Comparison of ENCODE assay signal across 14 cellular contexts in the genomic region with DNA sequence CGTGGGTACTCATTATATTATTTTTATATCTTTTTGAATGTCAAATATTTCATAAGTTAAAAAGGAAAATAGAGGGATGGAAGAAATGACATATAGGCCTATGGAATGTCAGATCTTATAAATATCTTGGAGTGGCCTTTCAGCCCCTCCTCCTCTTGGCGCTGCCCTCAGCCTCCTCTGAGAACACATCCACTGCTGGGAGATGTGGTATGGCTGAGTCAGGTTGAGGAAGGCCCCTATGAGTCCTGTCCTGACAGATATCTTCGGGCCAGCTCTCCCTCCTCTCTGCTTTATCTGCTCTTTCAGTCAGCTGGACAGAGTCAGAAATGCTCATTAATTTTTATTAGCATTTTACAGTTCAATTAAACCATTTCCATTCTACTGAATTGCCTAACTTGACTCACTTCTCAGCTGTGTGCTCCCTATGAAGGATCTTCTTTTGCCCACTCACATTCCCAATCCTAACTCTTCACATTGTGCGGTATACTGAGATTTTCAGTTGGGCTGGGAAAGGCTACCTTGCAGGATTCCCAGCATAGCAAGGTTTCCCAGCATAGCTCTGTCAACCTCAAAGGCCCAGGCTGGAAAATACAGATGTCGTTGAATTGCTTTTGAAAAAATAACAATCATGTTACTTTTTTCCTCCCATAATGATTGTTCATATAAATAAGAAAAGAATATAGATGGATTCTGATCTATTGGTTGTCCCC.
DNase-seq lines count a peak whose midpoint lies in the region; ATAC-seq and TF ChIP-seq lines count a peak whose summit lies in the region.
"Had no signal": no experiment of that assay in that cellular context is flagged by ENCODE, and none has a peak within 500 bp of the region (broad histone marks: within the 10 kb centered on the region; RNA-seq: fewer than 3 reads in every experiment).

No MANE protein-coding gene starts in this region.

- POLR2A ChIA-PET in activated CD8-positive, alpha-beta T cell treated with anti-CD3 and anti-CD28 coated beads, Interleukin-2, amount 10 ng/mL, durations not matched to agents 7 days and 5 days (lab: Charles Lee), result no interaction called here

- ATAC-seq in GM21619 (IDR thresholded peaks at IDR 0.05; ENCODE audit: unreplicated experiment), result no peak
- ATAC-seq in activated CD8-positive, alpha-beta T cell treated with anti-CD3 and anti-CD28 coated beads, Interleukin-2, amount 10 ng/mL, durations not matched to agents 7 days and 5 days, result no peak
- ATAC-seq: activated T-helper 17 cell treated with anti-CD3 and anti-CD28 coated beads, Interleukin-2, amount 50 U/mL, for 72 hours; mucosa of descending colon had no signal

- no peak for TF ChIP-seq CTCF in fibroblast of the aortic adventitia (IDR thresholded peaks at IDR 0.05; ENCODE audit: insufficient read depth, low read length)
- no peak for TF ChIP-seq CTCF in BE2C (IDR thresholded peaks at IDR 0.05; ENCODE audit: low read depth, low read length)

- no peak overlapping the region for H3K4me2 ChIP-seq in skeletal muscle satellite cell (ENCODE audit: low read length)

- no peak overlapping the region for H3K4me3 Mint-ChIP-seq in activated CD8-positive, alpha-beta T cell treated with anti-CD3 and anti-CD28 coated beads, Interleukin-2, amount 10 ng/mL, durations not matched to agents 7 days and 5 days
- H3K4me3 Mint-ChIP-seq: activated T-helper 17 cell treated with anti-CD3 and anti-CD28 coated beads, Interleukin-2, amount 50 U/mL, for 72 hours; brain had no signal

- CTCF ChIA-PET in activated CD8-positive, alpha-beta T cell treated with anti-CD3 and anti-CD28 coated beads, Interleukin-2, amount 10 ng/mL, durations not matched to agents 7 days and 5 days (lab: Charles Lee), result no interaction called here

- no peaks in the 10 kb centered on the region for H3K36me3 ChIP-seq in skeletal muscle satellite cell (ENCODE audit: insufficient read depth, low read length)
- no peaks in the 10 kb centered on the region for H3K36me3 ChIP-seq in BE2C

- no peaks in the 10 kb centered on the region for H3K27me3 ChIP-seq in skeletal muscle satellite cell (ENCODE audit: control insufficient read depth, insufficient read depth, low read length)
- no peaks in the 10 kb centered on the region for H3K27me3 ChIP-seq in BE2C

- H3K36me3 Mint-ChIP-seq in activated CD8-positive, alpha-beta T cell treated with anti-CD3 and anti-CD28 coated beads, Interleukin-2, amount 10 ng/mL, durations not matched to agents 7 days and 5 days (ENCODE audit: low read depth), result peaks cover 26% of the 10 kb centered on the region

- H3K27me3 Mint-ChIP-seq in activated CD8-positive, alpha-beta T cell treated with anti-CD3 and anti-CD28 coated beads, Interleukin-2, amount 10 ng/mL, durations not matched to agents 7 days and 5 days (ENCODE audit: low read depth), result no peaks in the 10 kb centered on the region
- H3K27me3 Mint-ChIP-seq: activated T-helper 17 cell treated with anti-CD3 and anti-CD28 coated beads, Interleukin-2, amount 50 U/mL, for 72 hours; brain had no signal

- H3K9ac ChIP-seq in skeletal muscle satellite cell (ENCODE audit: low read depth, low read length), result peak overlapping the region; percentile 30

- DNase-seq in GM04504 (ENCODE audit: low read depth) (peak; percentile 65), T1000 (lab: John Stamatoyannopoulos, UW) (peak; percentile 46), fibroblast of the aortic adventitia (ENCODE audit: low read depth) (peak; percentile 61), midbrain (lab: John Stamatoyannopoulos, UW) (no peak), BE2C (no peak)
- no peak for DNase-seq in activated CD8-positive, alpha-beta T cell treated with anti-CD3 and anti-CD28 coated beads, Interleukin-2, amount 10 ng/mL, durations not matched to agents 7 days and 5 days
- DNase-seq: activated CD4-positive, alpha-beta T cell treated with anti-CD3 and anti-CD28 coated beads for 4 hours; NCI-H2081 treated with DMSO at 0.1 percent for 48 hours; NK-92 treated with Interleukin-12 subunit alpha and Interleukin-12 subunit beta, amount 100 ng/mL, for 24 hours had no signal

- H3K4me3 ChIP-seq in fibroblast of the aortic adventitia (ENCODE audit: low read depth, low read length) (no peak overlapping the region), skeletal muscle satellite cell (ENCODE audit: low read length) (no peak overlapping the region), BE2C (ENCODE audit: low read depth, low read length) (no peak overlapping the region)
- H3K4me3 ChIP-seq: mucosa of descending colon had no signal

- no peaks in the 10 kb centered on the region for H3K9me3 Mint-ChIP-seq in activated CD8-positive, alpha-beta T cell treated with anti-CD3 and anti-CD28 coated beads, Interleukin-2, amount 10 ng/mL, durations not matched to agents 7 days and 5 days (ENCODE audit: insufficient read depth)
- H3K9me3 Mint-ChIP-seq: activated T-helper 17 cell treated with anti-CD3 and anti-CD28 coated beads, Interleukin-2, amount 50 U/mL, for 72 hours had no signal

- H3K27ac Mint-ChIP-seq in activated CD8-positive, alpha-beta T cell treated with anti-CD3 and anti-CD28 coated beads, Interleukin-2, amount 10 ng/mL, durations not matched to agents 7 days and 5 days, result no peak overlapping the region
- H3K27ac Mint-ChIP-seq: activated T-helper 17 cell treated with anti-CD3 and anti-CD28 coated beads, Interleukin-2, amount 50 U/mL, for 72 hours had no signal

- H3K4me1 ChIP-seq in skeletal muscle satellite cell (ENCODE audit: control insufficient read depth, insufficient read depth, low read length) (peaks cover 22% of the 10 kb centered on the region), BE2C (no peaks in the 10 kb centered on the region)

- no peaks in the 10 kb centered on the region for H3K4me1 Mint-ChIP-seq in activated CD8-positive, alpha-beta T cell treated with anti-CD3 and anti-CD28 coated beads, Interleukin-2, amount 10 ng/mL, durations not matched to agents 7 days and 5 days (ENCODE audit: low read depth)
- H3K4me1 Mint-ChIP-seq: activated T-helper 17 cell treated with anti-CD3 and anti-CD28 coated beads, Interleukin-2, amount 50 U/mL, for 72 hours; brain had no signal

- H3K9me3 ChIP-seq in skeletal muscle satellite cell (replicated peaks; ENCODE audit: low read length), result no peaks in the 10 kb centered on the region
- H3K9me3 ChIP-seq in BE2C, result no peaks in the 10 kb centered on the region
- H3K9me3 ChIP-seq: mucosa of descending colon had no signal

Comparison
In these comparisons a context has a peak if more than half of its experiments do, and no peak if none do; other contexts are left out.
1. DNase-seq: peak in GM04504 (single experiment), T1000 (single experiment) and fibroblast of the aortic adventitia (single experiment); none in activated CD8-positive, alpha-beta T cell treated with anti-CD3 and anti-CD28 coated beads, Interleukin-2, amount 10 ng/mL, durations not matched to agents 7 days and 5 days (single experiment), midbrain (single experiment) and BE2C (single experiment).